In genomic region chr6:125789576-125790402, GRCh38 we compare ENCODE assay signal across 8 cellular contexts. TPM values are rescaled to one million over a fixed set of nuclear protein-coding genes. Genes with fewer than 3 reads are reported as not detected.
DNase-seq lines count a peak whose midpoint lies in the region; ATAC-seq and TF ChIP-seq lines count a peak whose summit lies in the region.

No MANE protein-coding gene starts in this region.

- H3K18ac ChIP-seq in neuronal stem cell (ENCODE audit: low read length), result peak overlapping the region; percentile 99

- no peak for TF ChIP-seq EP300 in gastroesophageal sphincter (IDR thresholded peaks at IDR 0.05)

- no peaks in the 10 kb centered on the region for H3K9me3 ChIP-seq in OCI-LY7 (ENCODE audit: low read length)
- H3K9me3 ChIP-seq in gastroesophageal sphincter, result no peaks in the 10 kb centered on the region
- no peaks in the 10 kb centered on the region for H3K9me3 ChIP-seq in neuronal stem cell (replicated peaks in 1 of 2; ENCODE audit: control insufficient read depth in 2 of 2, insufficient read depth in 1 of 2, low read depth in 1 of 2, low read length in 2 of 2)

- H4K8ac ChIP-seq in neuronal stem cell (ENCODE audit: low read depth, low read length), result peak overlapping the region; percentile 92

- peak overlapping the region; percentile 96 for H3K4me2 ChIP-seq in OCI-LY7 (ENCODE audit: low read length)
- peak overlapping the region; percentile 76 for H3K4me2 ChIP-seq in neuronal stem cell (ENCODE audit: insufficient read depth, low read length, poor library complexity, severe bottlenecking)

- H3K4me1 ChIP-seq in OCI-LY7 (ENCODE audit: insufficient read depth, low read length, poor library complexity, severe bottlenecking), result peaks cover 53% of the 10 kb centered on the region
- peaks cover 0 to 41% (median 4%) of the 10 kb centered on the region in 3 donors for H3K4me1 ChIP-seq in gastroesophageal sphincter
- H3K4me1 ChIP-seq in neuronal stem cell (ENCODE audit: control insufficient read depth in 2 of 2, insufficient read depth in 1 of 2, low read depth in 1 of 2, low read length in 2 of 2), result peaks cover 5 to 6% of the 10 kb centered on the region in 2 donors

- H3K79me1 ChIP-seq in neuronal stem cell (ENCODE audit: low read depth, low read length), result peaks cover 2% of the 10 kb centered on the region

- no peaks in the 10 kb centered on the region; the same call in 1 of the 2 replicates for H4K20me1 ChIP-seq in OCI-LY7 (ENCODE audit: insufficient read depth, low read length)

- peaks cover 38% of the 10 kb centered on the region for H3K79me2 ChIP-seq in OCI-LY7 (ENCODE audit: insufficient read depth, low read depth, low read length)

- H2AFZ ChIP-seq in OCI-LY7 (ENCODE audit: low read length) (peak overlapping the region; percentile 85), neuronal stem cell (ENCODE audit: low read length) (peak overlapping the region; percentile 99)

- H3K27ac ChIP-seq in OCI-LY7 (ENCODE audit: low read depth, low read length, poor library complexity, severe bottlenecking), result peak overlapping the region; percentile 84
- H3K27ac ChIP-seq in gastroesophageal sphincter, result peak overlapping the region; percentile 84 to 99 (median 94)
- peak overlapping the region; percentile 74 for H3K27ac ChIP-seq in neuronal stem cell (replicated peaks; ENCODE audit: low read length)

- H2AK5ac ChIP-seq in neuronal stem cell (ENCODE audit: low read depth, low read length), result no peak overlapping the region

- no peak overlapping the region for H4K91ac ChIP-seq in neuronal stem cell (ENCODE audit: low read depth, low read length, poor library complexity)

- BruUV-seq in OCI-LY7 (replicated peaks; lab: Mats Ljungman, UMichigan), result no TSS peak

- H3K36me3 ChIP-seq in OCI-LY7 (ENCODE audit: insufficient read depth, low read length), result peaks cover 26% of the 10 kb centered on the region
- no peaks in the 10 kb centered on the region for H3K36me3 ChIP-seq in gastroesophageal sphincter
- H3K36me3 ChIP-seq in neuronal stem cell (replicated peaks in 1 of 2; ENCODE audit: control insufficient read depth in 2 of 2, insufficient read depth in 2 of 2, low read length in 2 of 2), result no peaks in the 10 kb centered on the region

- no peak overlapping the region for H2BK15ac ChIP-seq in neuronal stem cell (ENCODE audit: low read length)

- H3K9ac ChIP-seq in neuronal stem cell (ENCODE audit: low read depth, low read length, poor library complexity), result peak overlapping the region; percentile 84

- intact Hi-C loops in OCI-LY7 (cut with micrococcal nuclease; ENCODE audit: unreplicated experiment), result loop anchor here (1.0 to 10.0 kb wide), 5 partner anchors 9 to 1555 kb away; partner anchors contain the start of genes CENPW and ECHDC1

- peak overlapping the region; percentile 95 for H2BK5ac ChIP-seq in neuronal stem cell (ENCODE audit: low read length)

- POLR2A ChIA-PET in OCI-LY7 (lab: Charles Lee), result interaction anchor here (0.6 to 8.5 kb wide), 27 partner anchors 8 to 489 kb away, joined by 3 to 106 read pairs (median 5); partner anchors contain the start of genes HDDC2, HINT3 and TRMT11

- no peak overlapping the region for H2BK12ac ChIP-seq in neuronal stem cell (ENCODE audit: low read length)

- H3K9me2 ChIP-seq in OCI-LY7 (ENCODE audit: insufficient read depth, low read length), result no peaks in the 10 kb centered on the region

- CTCF ChIA-PET in OCI-LY7 (lab: Charles Lee; ENCODE audit: unreplicated experiment), result interaction anchor here (1.7 to 4.0 kb wide), 4 partner anchors 9 to 185 kb away, joined by 5 to 29 read pairs (median 10); partner anchors contain the start of gene HINT3

- H2BK120ac ChIP-seq in neuronal stem cell (ENCODE audit: low read depth, low read length), result peak overlapping the region; percentile 81

- WGBS in gastroesophageal sphincter (ENCODE audit: low coverage in 1 of 2), 2 donors, result 22 to 46% methylated on average over 2 to 8 of the region's 21 CpGs
- no CpG with 5 or more reads among the region's 21 CpGs for WGBS in neuronal stem cell (ENCODE audit: extremely low coverage in 2 of 2, insufficient read length in 2 of 2, insufficient replicate concordance in 1 of 2), 2 donors

- TF ChIP-seq POLR2A in gastroesophageal sphincter (IDR thresholded peaks at IDR 0.05), result no peak

- H3K27me3 ChIP-seq in gastroesophageal sphincter (no peaks in the 10 kb centered on the region), neuronal stem cell (ENCODE audit: control insufficient read depth in 3 of 3, insufficient read depth in 3 of 3, low read depth in 1 of 3, low read length in 3 of 3) (no peaks in the 10 kb centered on the region)

- ATAC-seq in GM21423 (IDR thresholded peaks at IDR 0.05; ENCODE audit: unreplicated experiment) (peak; percentile 17), gastroesophageal sphincter (peak; percentile 42)

- no peak for TF ChIP-seq CTCF in OCI-LY7 (conservative IDR thresholded peaks at IDR 0.05; ENCODE audit: low read length)
- TF ChIP-seq CTCF in gastroesophageal sphincter (IDR thresholded peaks at IDR 0.05), result no peak

- peak overlapping the region; percentile 93 for H3K23ac ChIP-seq in neuronal stem cell (ENCODE audit: low read depth, low read length, poor library complexity)

- no peak overlapping the region for H3K4ac ChIP-seq in neuronal stem cell (ENCODE audit: low read length)

- peak overlapping the region; percentile 96 for H3K4me3 ChIP-seq in OCI-LY7 (ENCODE audit: low read depth, low read length, poor library complexity, severe bottlenecking)
- peak overlapping the region; percentile 70 to 86 for H3K4me3 ChIP-seq in gastroesophageal sphincter
- H3K4me3 ChIP-seq in neuronal stem cell (ENCODE audit: low read length in 2 of 2), result peak overlapping the region; percentile 66 to 95

- peak; percentile 60 for DNase-seq in COR-L47 (lab: John Stamatoyannopoulos, UW)
- peak; percentile 47 for DNase-seq in HuH-7 (ENCODE audit: low spot score)
- DNase-seq in OCI-LY7 (ENCODE audit: low spot score), result peak; percentile 68
- peak; percentile 77 for DNase-seq in activated effector memory CD4-positive, alpha-beta T cell treated with anti-CD3 and anti-CD28 coated beads, Interleukin-2, amount 50 U/mL, for 16 hours
- DNase-seq in neuronal stem cell (ENCODE audit: low spot score), result peak; percentile 8
- DNase-seq in NCI-H1048 (lab: John Stamatoyannopoulos, UW), result no peak

- H3K14ac ChIP-seq in neuronal stem cell (ENCODE audit: low read length), result peak overlapping the region; percentile 64

RNA-seq across cellular contexts. Expression of gene NCOA7, which starts 1.0 kb away (rescaled TPM):
- total RNA-seq in OCI-LY7 (2014; rRNA removed; shearing (Covaris generic)), result 14.8 and 18.1 TPM in 2 replicates
- total RNA-seq in OCI-LY7 (2022) (49.0 and 52.2 TPM in 2 replicates), gastroesophageal sphincter (10 to 100 TPM; 18.1 to 31.4 (median 26.7) TPM)
- polyA plus RNA-seq in neuronal stem cell (2013, experiment 1 of 2), result 3.4 TPM
- 4.0 TPM for polyA plus RNA-seq in neuronal stem cell (2013, experiment 2 of 2)

RNA-seq across cellular contexts. Expression of gene HEY2, which starts 40.4 kb away (rescaled TPM):
- 0.23 and 0.32 TPM in 2 replicates for total RNA-seq in OCI-LY7 (2014; rRNA removed; shearing (Covaris generic))
- total RNA-seq in OCI-LY7 (2022) (1.3 and 2.0 TPM in 2 replicates), gastroesophageal sphincter (1 to 10 TPM; 1.1 to 2.3 (median 2.1) TPM)
- 0.36 TPM for polyA plus RNA-seq in neuronal stem cell (2013, experiment 1 of 2)
- polyA plus RNA-seq in neuronal stem cell (2013, experiment 2 of 2), result 0.25 TPM
